Comparison of ENCODE assay signal across 25 cellular contexts in the genomic region with DNA sequence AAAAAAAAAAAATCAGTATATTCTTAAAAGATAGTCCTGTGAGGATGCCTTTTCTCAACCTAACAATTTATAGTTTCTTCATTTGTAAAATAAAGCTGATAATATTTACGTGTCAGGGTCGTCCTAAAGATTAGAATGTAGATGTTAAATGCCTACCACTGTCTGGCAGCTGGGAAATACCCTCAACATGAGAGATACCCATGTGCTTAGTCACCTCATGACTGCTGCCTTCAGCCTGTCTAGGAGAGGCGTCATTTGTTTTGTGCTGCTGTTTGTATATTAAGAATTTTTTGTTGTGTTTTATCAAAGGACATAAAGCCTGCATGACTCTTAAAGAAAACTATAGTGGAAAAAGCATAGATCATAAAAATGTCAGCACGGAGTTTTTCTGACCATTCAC. TPM values are rescaled to one million over a fixed set of nuclear protein-coding genes. Genes with fewer than 3 reads are reported as not detected.
A peak's percentile ranks its signal among the peaks of the same experiment; 100 is the strongest.
DNase-seq lines count a peak whose midpoint lies in the region; ATAC-seq and TF ChIP-seq lines count a peak whose summit lies in the region.
"Had no signal": no experiment of that assay in that cellular context is flagged by ENCODE, and none has a peak within 500 bp of the region (broad histone marks: within the 10 kb centered on the region; RNA-seq: fewer than 3 reads in every experiment).

No MANE protein-coding gene starts in this region.

- H3K9me3 Mint-ChIP-seq in activated CD8-positive, alpha-beta T cell treated with anti-CD3 and anti-CD28 coated beads for 36 hours, result no peaks in the 10 kb centered on the region
- no peaks in the 10 kb centered on the region for H3K9me3 Mint-ChIP-seq in activated CD8-positive, alpha-beta T cell treated with anti-CD3 and anti-CD28 coated beads, Interleukin-2, amount 10 ng/mL, durations not matched to agents 7 days and 5 days (ENCODE audit: insufficient read depth)
- H3K9me3 Mint-ChIP-seq in effector memory CD8-positive, alpha-beta T cell, result no peaks in the 10 kb centered on the region
- H3K9me3 Mint-ChIP-seq: activated CD4-positive, alpha-beta T cell treated with anti-CD3 and anti-CD28 coated beads, Interleukin-2, amount 10 ng/mL, durations not matched to agents 24 days and 14 days; T-cell had no signal

- CTCF ChIA-PET in activated CD8-positive, alpha-beta T cell treated with anti-CD3 and anti-CD28 coated beads for 36 hours (lab: Charles Lee), result no interaction called here
- CTCF ChIA-PET in activated CD8-positive, alpha-beta T cell treated with anti-CD3 and anti-CD28 coated beads, Interleukin-2, amount 10 ng/mL, durations not matched to agents 7 days and 5 days (lab: Charles Lee), result no interaction called here

- H3K27me3 Mint-ChIP-seq in activated CD8-positive, alpha-beta T cell treated with anti-CD3 and anti-CD28 coated beads for 36 hours, result no peaks in the 10 kb centered on the region
- no peaks in the 10 kb centered on the region for H3K27me3 Mint-ChIP-seq in activated CD8-positive, alpha-beta T cell treated with anti-CD3 and anti-CD28 coated beads, Interleukin-2, amount 10 ng/mL, durations not matched to agents 7 days and 5 days (ENCODE audit: low read depth)
- H3K27me3 Mint-ChIP-seq in effector memory CD8-positive, alpha-beta T cell, result no peaks in the 10 kb centered on the region
- H3K27me3 Mint-ChIP-seq: activated CD4-positive, alpha-beta T cell treated with anti-CD3 and anti-CD28 coated beads, Interleukin-2, amount 10 ng/mL, durations not matched to agents 24 days and 14 days; B cell; T-cell had no signal

- no peak overlapping the region for H3K4me3 Mint-ChIP-seq in activated CD8-positive, alpha-beta T cell treated with anti-CD3 and anti-CD28 coated beads for 36 hours
- H3K4me3 Mint-ChIP-seq in activated CD8-positive, alpha-beta T cell treated with anti-CD3 and anti-CD28 coated beads, Interleukin-2, amount 10 ng/mL, durations not matched to agents 7 days and 5 days, result no peak overlapping the region
- H3K4me3 Mint-ChIP-seq in effector memory CD8-positive, alpha-beta T cell, result no peak overlapping the region
- H3K4me3 Mint-ChIP-seq: activated CD4-positive, alpha-beta T cell treated with anti-CD3 and anti-CD28 coated beads, Interleukin-2, amount 10 ng/mL, durations not matched to agents 24 days and 14 days; B cell; T-cell had no signal

- H3K4me1 Mint-ChIP-seq in activated CD8-positive, alpha-beta T cell treated with anti-CD3 and anti-CD28 coated beads for 36 hours (ENCODE audit: low read depth), result peaks cover 45% of the 10 kb centered on the region
- H3K4me1 Mint-ChIP-seq in activated CD8-positive, alpha-beta T cell treated with anti-CD3 and anti-CD28 coated beads, Interleukin-2, amount 10 ng/mL, durations not matched to agents 7 days and 5 days (ENCODE audit: low read depth), result peaks cover 13% of the 10 kb centered on the region
- peaks cover 25 to 64% of the 10 kb centered on the region in 2 donors for H3K4me1 Mint-ChIP-seq in effector memory CD8-positive, alpha-beta T cell (ENCODE audit: low read depth in 2 of 2)

- in situ Hi-C loops in ACHN (cut with HindIII; ENCODE audit: low pct_ligation_motif_present, low pct_unique_long_range_greater_than_20kb, low sequenced_read_pairs), result no loop called here

- TF ChIP-seq CTCF in activated CD8-positive, alpha-beta T cell treated with anti-CD3 and anti-CD28 coated beads for 36 hours (IDR thresholded peaks at IDR 0.05), result no peak

- ATAC-seq in activated CD8-positive, alpha-beta T cell treated with anti-CD3 and anti-CD28 coated beads for 36 hours, result peak; percentile 70
- no peak for ATAC-seq in activated CD8-positive, alpha-beta T cell treated with anti-CD3 and anti-CD28 coated beads, Interleukin-2, amount 10 ng/mL, durations not matched to agents 7 days and 5 days
- ATAC-seq in effector memory CD8-positive, alpha-beta T cell (replicated peaks), result peak; percentile 71
- ATAC-seq in HG03469 (IDR thresholded peaks at IDR 0.05; ENCODE audit: unreplicated experiment), result no peak
- ATAC-seq: left cardiac atrium, T-cell had no signal

- POLR2A ChIA-PET in activated CD8-positive, alpha-beta T cell treated with anti-CD3 and anti-CD28 coated beads for 36 hours (lab: Charles Lee), result interaction anchor here (0.6 to 0.7 kb wide), 2 partner anchors 19 to 22 kb away, joined by 3 to 5 read pairs; no protein-coding TSS in a partner anchor
- POLR2A ChIA-PET in activated CD8-positive, alpha-beta T cell treated with anti-CD3 and anti-CD28 coated beads, Interleukin-2, amount 10 ng/mL, durations not matched to agents 7 days and 5 days (lab: Charles Lee), result no interaction called here

- H3K27ac Mint-ChIP-seq in activated CD8-positive, alpha-beta T cell treated with anti-CD3 and anti-CD28 coated beads for 36 hours, result peak overlapping the region; percentile 26
- no peak overlapping the region for H3K27ac Mint-ChIP-seq in activated CD8-positive, alpha-beta T cell treated with anti-CD3 and anti-CD28 coated beads, Interleukin-2, amount 10 ng/mL, durations not matched to agents 7 days and 5 days
- H3K27ac Mint-ChIP-seq in effector memory CD8-positive, alpha-beta T cell, result peak overlapping the region in 1 of 2 donors; percentile 44
- H3K27ac Mint-ChIP-seq: activated CD4-positive, alpha-beta T cell treated with anti-CD3 and anti-CD28 coated beads, Interleukin-2, amount 10 ng/mL, durations not matched to agents 24 days and 14 days; B cell; T-cell had no signal

- intact Hi-C loops in activated CD8-positive, alpha-beta T cell treated with anti-CD3 and anti-CD28 coated beads for 36 hours (cut with micrococcal nuclease), result no loop called here

- peaks cover 31% of the 10 kb centered on the region for H3K36me3 Mint-ChIP-seq in activated CD8-positive, alpha-beta T cell treated with anti-CD3 and anti-CD28 coated beads for 36 hours (ENCODE audit: low read depth)
- H3K36me3 Mint-ChIP-seq in activated CD8-positive, alpha-beta T cell treated with anti-CD3 and anti-CD28 coated beads, Interleukin-2, amount 10 ng/mL, durations not matched to agents 7 days and 5 days (ENCODE audit: low read depth), result peaks cover 31% of the 10 kb centered on the region
- peaks cover 25% of the 10 kb centered on the region for H3K36me3 Mint-ChIP-seq in effector memory CD8-positive, alpha-beta T cell (ENCODE audit: insufficient read depth)

- no peak for DNase-seq in activated CD8-positive, alpha-beta T cell treated with anti-CD3 and anti-CD28 coated beads for 36 hours
- DNase-seq in activated CD8-positive, alpha-beta T cell treated with anti-CD3 and anti-CD28 coated beads, Interleukin-2, amount 10 ng/mL, durations not matched to agents 7 days and 5 days, result no peak
- DNase-seq in RPMI7951 (ENCODE audit: low read depth), result peak; percentile 68
- DNase-seq in effector memory CD8-positive, alpha-beta T cell, result no peak
- DNase-seq in renal cortical epithelial cell (ENCODE audit: low read depth), result peak; percentile 26
- no peak for DNase-seq in SHP77 treated with DMSO at 0.1 percent for 48 hours (lab: John Stamatoyannopoulos, UW)
- no peak for DNase-seq in ACHN
- DNase-seq: activated CD4-positive, alpha-beta T cell treated with anti-CD3 and anti-CD28 coated beads, Interleukin-2, amount 10 ng/mL, durations not matched to agents 24 days and 14 days; activated gamma-delta T cell treated with Interleukin-2 at 50 U/mL for 16 hours; cerebellar nuclear complex; DMS79; Kasumi-1; left cardiac atrium; mesenchymal stem cell; NCI-H1048; NCI-H2029; NCI-H345; NCI-H82; ovary; stimulated activated CD4-positive, alpha-beta T cell treated with anti-CD3 and anti-CD28 coated beads, Interleukin-12 subunit alpha, Interleukin-12 subunit beta, amount 100 ng/mL, for 4 hours; T-cell; upper lobe of left lung had no signal

RNA-seq across cellular contexts. Expression of a gene that starts 9.5 kb away (rescaled TPM):
- 10 to 100 TPM; 19.0 to 19.5 TPM for total RNA-seq in activated CD8-positive, alpha-beta T cell treated with anti-CD3 and anti-CD28 coated beads for 36 hours
- total RNA-seq in activated CD8-positive, alpha-beta T cell treated with anti-CD3 and anti-CD28 coated beads, Interleukin-2, amount 10 ng/mL, durations not matched to agents 7 days and 5 days, result 10 to 100 TPM; 25.5 to 26.0 TPM
- total RNA-seq in RPMI7951 (2014; rRNA removed; shearing (Covaris generic)), result 9.4 and 12.7 TPM in 2 replicates
- 12.0 and 34.6 TPM in 2 replicates for total RNA-seq in renal cortical epithelial cell

RNA-seq across cellular contexts. Expression of a gene that starts 25.2 kb away (rescaled TPM):
- total RNA-seq in activated CD8-positive, alpha-beta T cell treated with anti-CD3 and anti-CD28 coated beads for 36 hours, result 1 to 10 TPM; 1.9 to 2.4 TPM
- total RNA-seq in activated CD8-positive, alpha-beta T cell treated with anti-CD3 and anti-CD28 coated beads, Interleukin-2, amount 10 ng/mL, durations not matched to agents 7 days and 5 days, result 10 to 100 TPM; 10.7 to 12.3 TPM
- total RNA-seq in RPMI7951 (2014; rRNA removed; shearing (Covaris generic)), result 2.4 and 2.7 TPM in 2 replicates
- total RNA-seq in renal cortical epithelial cell, result 0.15 and 2.1 TPM in 2 replicates
- total RNA-seq: activated CD4-positive, alpha-beta T cell treated with anti-CD3 and anti-CD28 coated beads, Interleukin-2, amount 10 ng/mL, durations not matched to agents 24 days and 14 days; OCI-LY7 had no signal

Comparison
In these comparisons a context has a peak if more than half of its experiments do, and no peak if none do; other contexts are left out.
1. ATAC-seq: peak in activated CD8-positive, alpha-beta T cell treated with anti-CD3 and anti-CD28 coated beads for 36 hours (single experiment) and effector memory CD8-positive, alpha-beta T cell (single experiment); none in activated CD8-positive, alpha-beta T cell treated with anti-CD3 and anti-CD28 coated beads, Interleukin-2, amount 10 ng/mL, durations not matched to agents 7 days and 5 days (single experiment) and HG03469 (single experiment).
2. DNase-seq: peak in RPMI7951 (single experiment) and renal cortical epithelial cell (single experiment); none in activated CD8-positive, alpha-beta T cell treated with anti-CD3 and anti-CD28 coated beads for 36 hours (single experiment), activated CD8-positive, alpha-beta T cell treated with anti-CD3 and anti-CD28 coated beads, Interleukin-2, amount 10 ng/mL, durations not matched to agents 7 days and 5 days (single experiment), effector memory CD8-positive, alpha-beta T cell (0 of 3), SHP77 treated with DMSO at 0.1 percent for 48 hours (single experiment) and ACHN (single experiment).